Comparison of ENCODE assay signal across 32 cellular contexts in the genomic region with DNA sequence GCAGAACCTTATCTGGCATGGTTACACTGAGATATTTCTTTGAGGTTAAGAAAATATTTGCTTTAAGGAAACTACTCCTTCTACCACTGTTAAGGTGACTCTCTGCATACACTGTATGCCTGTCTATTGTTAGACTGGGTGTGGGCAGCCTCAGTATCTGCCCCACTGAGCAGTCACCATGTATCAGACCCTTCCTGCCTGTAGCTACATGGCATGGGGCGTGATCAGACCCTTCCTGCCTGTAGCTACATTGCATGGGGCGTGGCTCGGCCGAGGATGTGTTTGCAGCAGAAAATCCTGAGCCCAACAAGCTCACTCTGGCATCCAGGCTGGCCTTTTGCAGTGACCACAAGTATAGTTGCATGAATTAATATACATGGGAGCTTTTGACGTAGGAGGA.
"Had no signal": no experiment of that assay in that cellular context is flagged by ENCODE, and none has a peak within 500 bp of the region (broad histone marks: within the 10 kb centered on the region; RNA-seq: fewer than 3 reads in every experiment).

No MANE protein-coding gene starts in this region.

- H3K4me1 Mint-ChIP-seq: activated CD4-positive, alpha-beta T cell treated with anti-CD3 and anti-CD28 coated beads, Interleukin-2, amount 10 ng/mL, durations not matched to agents 24 days and 14 days; central memory CD8-positive, alpha-beta T cell; IgD-negative memory B cell had no signal

- H3K4me3 ChIP-seq: adrenal gland, cardiac muscle cell, SJSA1 had no signal

- H3K9ac ChIP-seq: SK-N-SH had no signal

- H3K4me2 ChIP-seq: SK-N-SH had no signal

- ATAC-seq: activated CD8-positive, alpha-beta T cell treated with anti-CD3 and anti-CD28 coated beads for 36 hours; activated naive CD4-positive, alpha-beta T cell treated with anti-CD3 and anti-CD28 coated beads, Interleukin-2, amount 50 U/mL, for 72 hours; Panc1 had no signal

- H3K27ac Mint-ChIP-seq: activated CD4-positive, alpha-beta T cell treated with anti-CD3 and anti-CD28 coated beads, Interleukin-2, amount 10 ng/mL, durations not matched to agents 24 days and 14 days; activated CD8-positive, alpha-beta T cell treated with anti-CD3 and anti-CD28 coated beads for 36 hours; activated naive CD4-positive, alpha-beta T cell treated with anti-CD3 and anti-CD28 coated beads for 36 hours; activated naive CD4-positive, alpha-beta T cell treated with anti-CD3 and anti-CD28 coated beads, Interleukin-2, amount 50 U/mL, for 72 hours; activated T-helper 2 cell treated with anti-CD3 and anti-CD28 coated beads, Interferon-gamma antibody, Interleukin-2, Interleukin-4, amounts not matched to agents 10 μg/mL and 5 μg/mL and 100 μg/mL, durations not matched to agents 14 hours and 24 hours and 36 hours; IgD-negative memory B cell; T-helper 1 cell treated with Interleukin-12 subunit alpha and Interleukin-12 subunit beta and Interleukin-4 antibody, amounts not matched to agents 30 μg/mL and 1 μg/mL, for 36 hours; T-helper 2 cell treated with Interferon-gamma antibody and Interleukin-4, amounts not matched to agents 5 μg/mL and 100 μg/mL, for 36 hours had no signal

- H3K27ac ChIP-seq: adrenal gland, cardiac muscle cell, SJSA1 had no signal

- H3K4me1 ChIP-seq: adrenal gland, SJSA1 had no signal

- H3K27me3 ChIP-seq: adrenal gland, cardiac muscle cell, SJSA1 had no signal

- H3K4me3 Mint-ChIP-seq: activated CD4-positive, alpha-beta T cell treated with anti-CD3 and anti-CD28 coated beads, Interleukin-2, amount 10 ng/mL, durations not matched to agents 24 days and 14 days; activated CD8-positive, alpha-beta T cell treated with anti-CD3 and anti-CD28 coated beads for 36 hours; activated naive CD4-positive, alpha-beta T cell treated with anti-CD3 and anti-CD28 coated beads for 36 hours; brain; central memory CD8-positive, alpha-beta T cell; IgD-negative memory B cell; T-helper 1 cell treated with Interleukin-12 subunit alpha and Interleukin-12 subunit beta and Interleukin-4 antibody, amounts not matched to agents 30 μg/mL and 1 μg/mL, for 36 hours; T-helper 2 cell treated with Interferon-gamma antibody and Interleukin-4, amounts not matched to agents 5 μg/mL and 100 μg/mL, for 36 hours had no signal

- H3K27me3 Mint-ChIP-seq: activated CD4-positive, alpha-beta T cell treated with anti-CD3 and anti-CD28 coated beads, Interleukin-2, amount 10 ng/mL, durations not matched to agents 24 days and 14 days; central memory CD8-positive, alpha-beta T cell; IgD-negative memory B cell had no signal

- H3K36me3 ChIP-seq: adrenal gland, cardiac muscle cell, SJSA1 had no signal

- DNase-seq: activated CD4-positive, alpha-beta T cell treated with anti-CD3 and anti-CD28 coated beads, Interleukin-2, amount 10 ng/mL, durations not matched to agents 24 days and 14 days; activated CD4-positive, alpha-beta T cell treated with anti-CD3 and anti-CD28 coated beads, Interleukin-2, amount 50 U/mL, for 4 hours; activated CD8-positive, alpha-beta T cell treated with anti-CD3 and anti-CD28 coated beads for 36 hours; activated gamma-delta T cell treated with Interleukin-2 at 50 U/mL for 16 hours; activated naive CD4-positive, alpha-beta T cell treated with anti-CD3 and anti-CD28 coated beads for 36 hours; activated T-cell treated with anti-CD3 and anti-CD28 coated beads, Interleukin-2, amount 50 U/mL, for 1 hour; adrenal gland; Karpas-422; KBM-7; NCI-H1048; NCI-H1105 treated with DMSO at 0.1 percent for 48 hours; NCI-H1436 treated with DMSO at 0.1 percent for 48 hours; NCI-H1694 treated with DMSO at 0.1 percent for 48 hours; NCI-H2029 treated with DMSO at 0.1 percent for 48 hours; NCI-H2107; NCI-H2171; NCI-H510A; NCI-H526; NCI-H82; SHP77 treated with DMSO at 0.1 percent for 48 hours had no signal

- H3K36me3 Mint-ChIP-seq: brain, IgD-negative memory B cell had no signal

- H3K9me3 Mint-ChIP-seq: activated CD4-positive, alpha-beta T cell treated with anti-CD3 and anti-CD28 coated beads, Interleukin-2, amount 10 ng/mL, durations not matched to agents 24 days and 14 days; activated CD8-positive, alpha-beta T cell treated with anti-CD3 and anti-CD28 coated beads for 36 hours; activated naive CD4-positive, alpha-beta T cell treated with anti-CD3 and anti-CD28 coated beads for 36 hours; activated naive CD4-positive, alpha-beta T cell treated with anti-CD3 and anti-CD28 coated beads, Interleukin-2, amount 50 U/mL, for 72 hours; activated T-helper 2 cell treated with anti-CD3 and anti-CD28 coated beads, Interferon-gamma antibody, Interleukin-2, Interleukin-4, amounts not matched to agents 10 μg/mL and 5 μg/mL and 100 μg/mL, durations not matched to agents 14 hours and 24 hours and 36 hours; T-helper 2 cell treated with Interferon-gamma antibody and Interleukin-4, amounts not matched to agents 5 μg/mL and 100 μg/mL, for 36 hours had no signal

- H3K9me3 ChIP-seq: adrenal gland, SJSA1, SK-N-SH had no signal

- FAIRE-seq: TTC549 had no signal
